ENCODE assay signal across 1 cellular context in genomic region chr12:113088037-113088436, GRCh38.
TF ChIP-seq lines count a peak whose summit lies in the region.

No MANE protein-coding gene starts in this region.

TF ChIP-seq in H1, 55 proteins besides CTCF, POLR2A, EP300 and RAD21:
- TF ChIP-seq SIX5 (IDR thresholded peaks at IDR 0.05; ENCODE audit: low read depth, low read length) (no peak), KDM1A (IDR thresholded peaks at IDR 0.05; ENCODE audit: borderline replicate concordance, low read length) (0 out of 2 replicates have a peak, but pooled peaks have one; percentile 60), CBX5 (IDR thresholded peaks at IDR 0.05; ENCODE audit: low read depth, low read length) (no peak)
